1 cellular context compared by ENCODE assay signal in genomic region chr9:130480673-130481072, GRCh38.
TF ChIP-seq lines count a peak whose summit lies in the region.

No MANE protein-coding gene starts in this region.

TF ChIP-seq in GM23338, 12 proteins besides CTCF, POLR2A, EP300 and RAD21 (continued from another document):
- TF ChIP-seq REST (IDR thresholded peaks at IDR 0.05; ENCODE audit: unreplicated experiment) (no peak), ZNF462 (CRISPR knock-in tag; IDR thresholded peaks at IDR 0.05) (no peak), EZH2phosphoT487 (IDR thresholded peaks at IDR 0.05; ENCODE audit: unreplicated experiment) (no peak), STAT1 (IDR thresholded peaks at IDR 0.05; ENCODE audit: unreplicated experiment) (no peak), JUNB (IDR thresholded peaks at IDR 0.05; ENCODE audit: unreplicated experiment) (no peak), ETS1 (IDR thresholded peaks at IDR 0.05) (no peak), EZH2 (IDR thresholded peaks at IDR 0.05; ENCODE audit: low read depth, unreplicated experiment) (no peak)
